In the genomic region with DNA sequence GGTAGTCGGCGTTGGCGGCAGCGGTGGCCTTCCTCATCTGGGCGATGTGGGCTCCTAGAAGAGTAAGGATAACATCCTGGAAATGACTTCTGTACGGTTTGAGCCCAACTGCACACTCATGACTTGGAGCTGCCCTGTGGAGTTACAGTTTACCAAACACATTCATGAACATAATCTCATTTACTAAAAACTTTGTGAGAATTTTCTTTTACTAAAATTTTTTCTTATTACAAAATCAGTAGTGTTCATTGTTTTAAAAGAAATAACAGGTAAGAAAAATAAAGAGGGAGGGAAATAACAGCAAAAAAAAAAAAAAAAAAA, we compare ENCODE assay signal across 30 cellular contexts. TPM values are rescaled to one million over a fixed set of nuclear protein-coding genes. Genes with fewer than 3 reads are reported as not detected.
DNase-seq lines count a peak whose midpoint lies in the region; ATAC-seq and TF ChIP-seq lines count a peak whose summit lies in the region.
"Had no signal": no experiment of that assay in that cellular context is flagged by ENCODE, and none has a peak within 500 bp of the region (broad histone marks: within the 10 kb centered on the region; RNA-seq: fewer than 3 reads in every experiment).

No MANE protein-coding gene starts in this region.

- peak overlapping the region; percentile 73 to 79 for H3K4me3 Mint-ChIP-seq in activated T-cell treated with anti-CD3 and anti-CD28 coated beads, Interleukin-2, amount 50 U/mL, for 72 hours
- H3K4me3 Mint-ChIP-seq in HFFc6 (peak overlapping the region; percentile 89), endodermal cell (peak overlapping the region; percentile 43)
- H3K4me3 Mint-ChIP-seq: stimulated activated effector memory CD8-positive, alpha-beta T cell treated with anti-CD3 and anti-CD28 coated beads, Interleukin-12 subunit alpha, Interleukin-12 subunit beta, amount 100 ng/mL, for 72 hours had no signal

- H3K4me2 ChIP-seq in osteoblast (ENCODE audit: insufficient read depth, low read length) = no peak overlapping the region

- H3K79me2 ChIP-seq in osteoblast (ENCODE audit: insufficient read depth, low read length) = no peaks in the 10 kb centered on the region

- DNase-seq in activated T-cell treated with anti-CD3 and anti-CD28 coated beads, Interleukin-2, amount 50 U/mL, for 72 hours = no peak
- DNase-seq in activated T-cell treated with anti-CD3 and anti-CD28 coated beads, Interleukin-2, amount 50 U/mL, for 1 hour = no peak
- DNase-seq in HFFc6 (no peak), endodermal cell (no peak), osteoblast (ENCODE audit: insufficient read length, low spot score, missing footprints) (peak; percentile 27), lower leg skin (ENCODE audit: low spot score in 2 of 2) (no peak), NCI-H2107 treated with DMSO at 0.1 percent for 48 hours (lab: John Stamatoyannopoulos, UW; ENCODE audit: unreplicated experiment) (no peak)
- no peak for DNase-seq in activated CD4-positive, alpha-beta T cell treated with anti-CD3 and anti-CD28 coated beads, Interleukin-2, amount 50 U/mL, for 48 hours
- DNase-seq: activated CD4-positive, alpha-beta T cell treated with anti-CD3 and anti-CD28 coated beads, Interleukin-2, amount 50 U/mL, for 4 hours; activated effector memory CD4-positive, alpha-beta T cell treated with anti-CD3 and anti-CD28 coated beads, Interleukin-2, amount 50 U/mL, for 16 hours; CD4-positive, alpha-beta T cell; central memory CD4-positive, alpha-beta T cell; cortex of kidney; effector memory CD4-positive, alpha-beta T cell; glutamatergic neuron; GOT3; KG1; left ventricle myocardium inferior; NCI-H1417 treated with DMSO at 0.1 percent for 48 hours; NCI-H2029 treated with DMSO at 0.1 percent for 48 hours; NCI-H2227 treated with DMSO at 0.1 percent for 48 hours; NCI-H526; stimulated activated CD4-positive, alpha-beta T cell treated with anti-CD3 and anti-CD28 coated beads, Interleukin-12 subunit alpha, Interleukin-12 subunit beta, amount 100 ng/mL, for 4 hours; T-helper 1 cell; upper lobe of right lung had no signal

- H3K36me3 Mint-ChIP-seq in activated T-cell treated with anti-CD3 and anti-CD28 coated beads, Interleukin-2, amount 50 U/mL, for 72 hours (ENCODE audit: insufficient read depth in 2 of 2) = peaks cover 2 to 3% of the 10 kb centered on the region in 2 donors
- H3K36me3 Mint-ChIP-seq in HFFc6 (ENCODE audit: low read depth) = peaks cover 38% of the 10 kb centered on the region
- no peaks in the 10 kb centered on the region for H3K36me3 Mint-ChIP-seq in endodermal cell (ENCODE audit: low read depth)
- H3K36me3 Mint-ChIP-seq: stimulated activated effector memory CD8-positive, alpha-beta T cell treated with anti-CD3 and anti-CD28 coated beads, Interleukin-12 subunit alpha, Interleukin-12 subunit beta, amount 100 ng/mL, for 72 hours had no signal

- H3K4me1 Mint-ChIP-seq in activated T-cell treated with anti-CD3 and anti-CD28 coated beads, Interleukin-2, amount 50 U/mL, for 72 hours (ENCODE audit: low read depth) = peaks cover 32% of the 10 kb centered on the region
- H3K4me1 Mint-ChIP-seq in HFFc6 (ENCODE audit: low read depth) = peaks cover 64% of the 10 kb centered on the region
- peaks cover 10% of the 10 kb centered on the region for H3K4me1 Mint-ChIP-seq in endodermal cell

- no peak overlapping the region for H3K9ac ChIP-seq in endodermal cell (ENCODE audit: extremely low read depth, low read length, poor library complexity, severe bottlenecking)

- peaks cover 76% of the 10 kb centered on the region for H3K27me3 Mint-ChIP-seq in activated T-cell treated with anti-CD3 and anti-CD28 coated beads, Interleukin-2, amount 50 U/mL, for 72 hours (ENCODE audit: low read depth)
- H3K27me3 Mint-ChIP-seq in HFFc6 (ENCODE audit: insufficient read depth) = peaks cover 42% of the 10 kb centered on the region
- peaks cover 95% of the 10 kb centered on the region for H3K27me3 Mint-ChIP-seq in endodermal cell (ENCODE audit: insufficient read depth)

- H3K27me3 ChIP-seq in endodermal cell (ENCODE audit: control insufficient read depth, insufficient read depth, low read length, poor library complexity, severe bottlenecking) (peaks cover 100% of the 10 kb centered on the region), osteoblast (ENCODE audit: insufficient read depth, low read length) (peaks cover 96% of the 10 kb centered on the region)

- no peak for TF ChIP-seq CTCF in HFFc6 (IDR thresholded peaks at IDR 0.05)
- TF ChIP-seq CTCF in endodermal cell (conservative IDR thresholded peaks at IDR 0.05) = no peak
- TF ChIP-seq CTCF in osteoblast (IDR thresholded peaks at IDR 0.05; ENCODE audit: extremely low read depth, low read depth, low read length) = no peak
- TF ChIP-seq CTCF in lower leg skin (IDR thresholded peaks at IDR 0.05) = no peak

- no peak overlapping the region for H3K4me3 ChIP-seq in endodermal cell (ENCODE audit: low read length)
- no peak overlapping the region for H3K4me3 ChIP-seq in osteoblast (ENCODE audit: insufficient read depth, low read length)
- no peak overlapping the region for H3K4me3 ChIP-seq in lower leg skin (ENCODE audit: low read depth, poor library complexity, severe bottlenecking)
- H3K4me3 ChIP-seq: left ventricle myocardium inferior, upper lobe of right lung had no signal

- H2AFZ ChIP-seq in osteoblast (ENCODE audit: low read length) = no peak overlapping the region

- H3K27ac ChIP-seq in endodermal cell (ENCODE audit: low read depth, low read length) (no peak overlapping the region), osteoblast (ENCODE audit: low read depth, low read length) (no peak overlapping the region)
- H3K27ac ChIP-seq: left ventricle myocardium inferior, neutrophil, upper lobe of right lung had no signal

- WGBS in endodermal cell (ENCODE audit: insufficient coverage in 1 of 2, insufficient read length in 1 of 2), 2 experiments = 7% methylated on average over 2 to 6 of the region's 6 CpGs
- 34 to 38% methylated on average over 6 of the region's 6 CpGs for WGBS in lower leg skin, 2 donors

- intact Hi-C loops in lower leg skin (cut with DNase I; ENCODE audit: low total_unique reads) = no loop called here

- H3K9me3 Mint-ChIP-seq in activated T-cell treated with anti-CD3 and anti-CD28 coated beads, Interleukin-2, amount 50 U/mL, for 72 hours = no peaks in the 10 kb centered on the region
- H3K9me3 Mint-ChIP-seq in HFFc6 (peaks cover 4% of the 10 kb centered on the region; the same call in 1 of the 2 replicates), endodermal cell (no peaks in the 10 kb centered on the region)
- H3K9me3 Mint-ChIP-seq: CD4-positive, alpha-beta T cell; stimulated activated effector memory CD8-positive, alpha-beta T cell treated with anti-CD3 and anti-CD28 coated beads, Interleukin-12 subunit alpha, Interleukin-12 subunit beta, amount 100 ng/mL, for 72 hours had no signal

- H3K27ac Mint-ChIP-seq in activated T-cell treated with anti-CD3 and anti-CD28 coated beads, Interleukin-2, amount 50 U/mL, for 72 hours = no peak overlapping the region
- H3K27ac Mint-ChIP-seq in HFFc6 = peak overlapping the region; percentile 80
- no peak overlapping the region for H3K27ac Mint-ChIP-seq in endodermal cell
- H3K27ac Mint-ChIP-seq: CD4-positive, alpha-beta T cell; stimulated activated effector memory CD8-positive, alpha-beta T cell treated with anti-CD3 and anti-CD28 coated beads, Interleukin-12 subunit alpha, Interleukin-12 subunit beta, amount 100 ng/mL, for 72 hours had no signal

- TF ChIP-seq POLR2A in lower leg skin (IDR thresholded peaks at IDR 0.05) = no peak

- H4K20me1 ChIP-seq in osteoblast (ENCODE audit: insufficient read depth, low read length) = no peaks in the 10 kb centered on the region

- no peak for ATAC-seq in activated T-cell treated with anti-CD3 and anti-CD28 coated beads, Interleukin-2, amount 50 U/mL, for 72 hours (replicated peaks in 1 of 2)
- ATAC-seq: sciatic nerve; stimulated activated effector memory CD8-positive, alpha-beta T cell treated with anti-CD3 and anti-CD28 coated beads, Interleukin-12 subunit alpha, Interleukin-12 subunit beta, amount 100 ng/mL, for 72 hours; upper lobe of right lung had no signal

- H3K36me3 ChIP-seq in endodermal cell (ENCODE audit: control insufficient read depth, insufficient read depth, low read length) (no peaks in the 10 kb centered on the region), osteoblast (ENCODE audit: insufficient read depth, low read length) (no peaks in the 10 kb centered on the region)
- H3K36me3 ChIP-seq: left ventricle myocardium inferior, neutrophil, upper lobe of right lung had no signal

- peaks cover 14% of the 10 kb centered on the region for H3K4me1 ChIP-seq in endodermal cell (ENCODE audit: control insufficient read depth, insufficient read depth, low read length)
- no peaks in the 10 kb centered on the region for H3K4me1 ChIP-seq in osteoblast (ENCODE audit: insufficient read depth, low read length)
- H3K4me1 ChIP-seq: upper lobe of right lung had no signal

- H3K9me3 ChIP-seq in endodermal cell (ENCODE audit: control insufficient read depth, low read length) (no peaks in the 10 kb centered on the region), osteoblast (ENCODE audit: low read depth, low read length) (no peaks in the 10 kb centered on the region)
- H3K9me3 ChIP-seq: left ventricle myocardium inferior, neutrophil, upper lobe of right lung had no signal

RNA-seq across cellular contexts. Expression of a gene that starts 5.3 kb away (rescaled TPM):
- under 1 TPM; 0.79 to 0.96 TPM for total RNA-seq in activated T-cell treated with anti-CD3 and anti-CD28 coated beads, Interleukin-2, amount 50 U/mL, for 72 hours
- total RNA-seq in HFFc6 (2021; fragmentation: NEBNext Ultra II Directional; extraction: Animal tissue kit (Norgen Biotek cat#: 25700)) = 100 to 1,000 TPM in 4 of 6 experiments, 10 to 100 TPM in 2; 51.0 to 173 (median 158) TPM
- total RNA-seq in endodermal cell (not detected), osteoblast (not detected in 2 replicates), lower leg skin (1 to 10 TPM in 3 of 4 donors, under 1 TPM in 1; 0.27 to 2.9 (median 1.6) TPM)
- not detected for polyA plus RNA-seq in endodermal cell (2013, experiment 1 of 2)
- polyA plus RNA-seq in endodermal cell (2013, experiment 2 of 2) = 0.21 TPM
- total RNA-seq: CD4-positive, alpha-beta T cell; left ventricle myocardium inferior; mesenteric fat pad; posterior vena cava; sciatic nerve; upper lobe of right lung had no signal

Comparison
In these comparisons a context has a peak if more than half of its experiments do, and no peak if none do; other contexts are left out.
1. RNA of a gene that starts 5.3 kb away (total RNA-seq): 51.0 to 173 TPM in HFFc6; 0.27 to 2.9 TPM in lower leg skin, 0.79 to 0.96 TPM in activated T-cell treated with anti-CD3 and anti-CD28 coated beads, Interleukin-2, amount 50 U/mL, for 72 hours, not detected in endodermal cell and not detected in osteoblast; every median in the first group is over 10 times any median in the second.
2. Peak in every context shown above with its lines, with median percentiles within 50 percentile points of each other: H3K4me3 Mint-ChIP-seq.